9 cellular contexts compared by ENCODE assay signal in genomic region chr13:108225440-108225839, GRCh38. TPM values are rescaled to one million over a fixed set of nuclear protein-coding genes. Genes with fewer than 3 reads are reported as not detected.
DNase-seq lines count a peak whose midpoint lies in the region; ATAC-seq and TF ChIP-seq lines count a peak whose summit lies in the region.
"Had no signal": no experiment of that assay in that cellular context is flagged by ENCODE, and none has a peak within 500 bp of the region (broad histone marks: within the 10 kb centered on the region; RNA-seq: fewer than 3 reads in every experiment).

No MANE protein-coding gene starts in this region.

- H3K36me3 ChIP-seq in cardiac muscle cell (no peaks in the 10 kb centered on the region), right atrium auricular region (no peaks in the 10 kb centered on the region), upper lobe of left lung (peaks cover 0 to 3% (median 0%) of the 10 kb centered on the region in 4 donors)

- 38 to 63% methylated on average over 1 of the region's 1 CpG for WGBS in upper lobe of left lung, 2 donors

- H3K9me3 Mint-ChIP-seq in type B pancreatic cell = no peaks in the 10 kb centered on the region

- H3K27me3 Mint-ChIP-seq in type B pancreatic cell = no peaks in the 10 kb centered on the region

- no peak for TF ChIP-seq EP300 in upper lobe of left lung (IDR thresholded peaks at IDR 0.05)

- H3K27ac ChIP-seq in cardiac muscle cell (peak overlapping the region; percentile 92), right atrium auricular region (no peak overlapping the region), upper lobe of left lung (no peak overlapping the region)

- H3K27me3 ChIP-seq in cardiac muscle cell (no peaks in the 10 kb centered on the region), right atrium auricular region (no peaks in the 10 kb centered on the region), upper lobe of left lung (no peaks in the 10 kb centered on the region)

- ATAC-seq in HG02981 (IDR thresholded peaks at IDR 0.05; ENCODE audit: unreplicated experiment) = peak; percentile 68
- ATAC-seq in upper lobe of left lung (ENCODE audit: low FRiP score in 2 of 2) = no peak

- H3K4me3 ChIP-seq in cardiac muscle cell = peak overlapping the region; percentile 26
- no peak overlapping the region for H3K4me3 ChIP-seq in right atrium auricular region
- no peak overlapping the region for H3K4me3 ChIP-seq in upper lobe of left lung

- H3K4me1 ChIP-seq in cardiac muscle cell (ENCODE audit: low read depth) (peaks cover 63% of the 10 kb centered on the region), right atrium auricular region (peaks cover 0 to 33% of the 10 kb centered on the region in 2 donors), upper lobe of left lung (peaks cover 11 to 30% (median 14%) of the 10 kb centered on the region in 4 donors)

- DNase-seq in cardiac muscle cell (ENCODE audit: low read depth in 1 of 2, low spot score in 1 of 2) (no peak), right atrium auricular region (ENCODE audit: low spot score) (no peak), OCI-M1 (lab: John Stamatoyannopoulos, UW) (peak; percentile 74), type B pancreatic cell (ENCODE audit: extremely low spot score, unreplicated experiment) (no peak), NCI-H226 (no peak), upper lobe of left lung (no peak)
- no peak for DNase-seq in effector CD4-positive, alpha-beta T cell
- DNase-seq: NCI-H774 had no signal

- H3K36me3 Mint-ChIP-seq in type B pancreatic cell = peaks cover 3% of the 10 kb centered on the region

- no peak for TF ChIP-seq CTCF in cardiac muscle cell (IDR thresholded peaks at IDR 0.05; ENCODE audit: low read depth, low read length)
- TF ChIP-seq CTCF in right atrium auricular region (IDR thresholded peaks at IDR 0.05) = no peak
- no peak for TF ChIP-seq CTCF in type B pancreatic cell (conservative IDR thresholded peaks at IDR 0.05)
- no peak for TF ChIP-seq CTCF in upper lobe of left lung (IDR thresholded peaks at IDR 0.05)

- no peak overlapping the region for H3K27ac Mint-ChIP-seq in type B pancreatic cell

- peaks cover 33% of the 10 kb centered on the region for H3K4me1 Mint-ChIP-seq in type B pancreatic cell (ENCODE audit: unreplicated experiment)

- H3K9me3 ChIP-seq in cardiac muscle cell (ENCODE audit: low read depth) = no peaks in the 10 kb centered on the region
- no peaks in the 10 kb centered on the region for H3K9me3 ChIP-seq in right atrium auricular region
- no peaks in the 10 kb centered on the region for H3K9me3 ChIP-seq in upper lobe of left lung

- peak overlapping the region; percentile 7 for H3K4me3 Mint-ChIP-seq in type B pancreatic cell

- TF ChIP-seq POLR2A in upper lobe of left lung (IDR thresholded peaks at IDR 0.05) = no peak

RNA-seq across cellular contexts. Expression of gene ABHD13, which starts 7.2 kb away (rescaled TPM):
- total RNA-seq in cardiac muscle cell (14.2 and 18.0 TPM in 2 replicates), right atrium auricular region (1 to 10 TPM; 5.9 TPM), type B pancreatic cell (ENCODE audit: low replicate concordance) (9.0 and 12.0 TPM in 2 replicates), upper lobe of left lung (10 to 100 TPM in 2 of 6 donors, 1 to 10 TPM in 4; 3.6 to 21.6 (median 9.3) TPM)
- polyA plus RNA-seq in cardiac muscle cell = 19.8 and 20.3 TPM in 2 replicates

RNA-seq across cellular contexts. Expression of gene LIG4, which starts 10.1 kb away (rescaled TPM):
- total RNA-seq in cardiac muscle cell = 9.9 and 16.2 TPM in 2 replicates
- polyA plus RNA-seq in cardiac muscle cell = 8.9 and 14.4 TPM in 2 replicates
- 10 to 100 TPM in 1 of 2 donors, 1 to 10 TPM in 1; 9.2 to 11.3 TPM for total RNA-seq in right atrium auricular region
- total RNA-seq in type B pancreatic cell (ENCODE audit: low replicate concordance) = 8.7 and 10.0 TPM in 2 replicates
- 10 to 100 TPM in 2 of 6 donors, 1 to 10 TPM in 4; 6.3 to 22.1 (median 8.5) TPM for total RNA-seq in upper lobe of left lung

RNA-seq across cellular contexts. Expression of gene TNFSF13B, which starts 44.1 kb away (rescaled TPM):
- total RNA-seq in cardiac muscle cell (0.46 and 0.69 TPM in 2 replicates), right atrium auricular region (1 to 10 TPM in 1 of 2 donors, under 1 TPM in 1; 0.26 to 1.4 TPM), type B pancreatic cell (ENCODE audit: low replicate concordance) (0.45 and 1.8 TPM in 2 replicates), upper lobe of left lung (10 to 100 TPM; 14.0 to 34.6 (median 19.7) TPM)
- polyA plus RNA-seq in cardiac muscle cell = 0.56 and 2.4 TPM in 2 replicates
